8 cellular contexts compared by ENCODE assay signal in the genomic region with DNA sequence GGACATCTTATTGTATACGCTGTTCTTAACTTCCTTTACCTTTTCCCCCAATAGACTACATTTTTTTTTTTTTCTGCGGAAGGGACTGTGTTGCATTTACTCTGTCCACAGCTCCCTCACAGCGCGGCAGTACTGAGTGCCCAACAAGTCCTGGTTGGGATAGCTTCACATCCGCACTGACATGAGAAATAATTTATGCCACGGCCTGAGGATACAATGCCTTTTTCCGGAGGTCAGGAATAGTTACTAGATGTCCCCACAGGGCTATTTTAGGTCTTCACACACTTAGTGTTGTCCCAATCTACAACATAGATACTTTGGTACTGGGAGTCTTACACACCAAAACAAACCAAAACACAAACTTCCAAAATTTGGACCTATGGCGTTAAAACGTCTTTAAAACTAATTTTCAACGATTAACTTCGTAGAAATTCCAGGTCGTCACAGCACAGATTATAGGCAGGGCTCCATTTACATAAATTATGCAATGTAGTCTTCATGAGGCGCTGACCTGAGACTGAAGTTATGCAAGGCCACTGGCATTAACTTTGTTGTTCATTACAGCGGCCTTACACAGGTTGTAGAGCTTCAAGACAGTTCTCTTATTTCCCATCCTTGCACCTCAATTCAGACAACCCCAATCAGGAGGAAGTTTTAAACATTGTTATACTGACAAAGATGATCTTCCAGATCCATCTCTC. TPM values are rescaled to one million over a fixed set of nuclear protein-coding genes. Genes with fewer than 3 reads are reported as not detected.
DNase-seq lines count a peak whose midpoint lies in the region; ATAC-seq and TF ChIP-seq lines count a peak whose summit lies in the region.

No MANE protein-coding gene starts in this region.

- TF ChIP-seq POLR2A in prostate gland (IDR thresholded peaks at IDR 0.05), result no peak

- TF ChIP-seq CTCF in GM12875 (IDR thresholded peaks at IDR 0.05; ENCODE audit: borderline replicate concordance, insufficient read depth, low read depth, low read length) (no peak), fibroblast of villous mesenchyme (IDR thresholded peaks at IDR 0.05; ENCODE audit: insufficient read depth, low read depth, low read length) (no peak), prostate gland (IDR thresholded peaks at IDR 0.05) (no peak)

- H3K36me3 ChIP-seq in prostate gland, result peaks cover 11 to 16% of the 10 kb centered on the region in 2 donors

- H3K4me1 ChIP-seq in prostate gland (replicated peaks), result peaks cover 15% of the 10 kb centered on the region

- intact Hi-C loops in prostate gland (cut with DNase I), result loop anchor here (1.0 to 5.0 kb wide), 2 partner anchors 67 to 192 kb away; a partner anchor contains a TSS

- H3K36me3 Mint-ChIP-seq in T-helper 17 cell (ENCODE audit: low read depth), result peaks cover 4% of the 10 kb centered on the region

- DNase-seq in T-helper 17 cell (no peak), fibroblast of villous mesenchyme (ENCODE audit: low read depth) (peak; percentile 68), prostate gland (ENCODE audit: low spot score) (no peak), NCI-H226 (no peak)
- no peak for DNase-seq in central memory CD4-positive, alpha-beta T cell

- H3K9me3 ChIP-seq in T-helper 17 cell (ENCODE audit: control insufficient read depth, low read length, poor library complexity, severe bottlenecking) (no peaks in the 10 kb centered on the region), prostate gland (no peaks in the 10 kb centered on the region)

- H3K4me1 Mint-ChIP-seq in T-helper 17 cell, result peaks cover 30% of the 10 kb centered on the region

- H3K27me3 ChIP-seq in prostate gland (replicated peaks; ENCODE audit: insufficient read depth), result no peaks in the 10 kb centered on the region

- ATAC-seq in HG03175 (IDR thresholded peaks at IDR 0.05; ENCODE audit: unreplicated experiment) (peak; percentile 0), T-helper 17 cell (no peak)
- no peak for ATAC-seq in activated CD4-positive, CD25-positive, alpha-beta regulatory T cell treated with anti-CD3 and anti-CD28 coated beads, Interleukin-2, amount 50 U/mL, for 24 hours

- H3K4me3 ChIP-seq in GM12875 (ENCODE audit: low read depth, low read length), result peak overlapping the region; percentile 58
- peak overlapping the region; percentile 45 for H3K4me3 ChIP-seq in fibroblast of villous mesenchyme (ENCODE audit: low read depth, low read length)
- peak overlapping the region; percentile 78 to 80 for H3K4me3 ChIP-seq in prostate gland

- H3K27ac Mint-ChIP-seq in T-helper 17 cell, result peak overlapping the region; percentile 95

- peak overlapping the region; percentile 90 for H3K4me3 Mint-ChIP-seq in T-helper 17 cell

- H3K27ac ChIP-seq in prostate gland, result peak overlapping the region; percentile 79 to 85

- no peaks in the 10 kb centered on the region for H3K27me3 Mint-ChIP-seq in T-helper 17 cell

- WGBS in prostate gland, result 50% methylated on average over 14 of the region's 14 CpGs

RNA-seq across cellular contexts. Expression of a gene that starts 1.0 kb away (rescaled TPM):
- total RNA-seq in T-helper 17 cell (100 to 1,000 TPM; 202 to 208 TPM), fibroblast of villous mesenchyme (654 and 959 TPM in 2 replicates), prostate gland (100 to 1,000 TPM; 372 to 624 TPM)

RNA-seq across cellular contexts. Expression of a gene that starts 12.3 kb away (rescaled TPM):
- total RNA-seq in T-helper 17 cell (1 to 10 TPM in 1 of 2 donors, under 1 TPM in 1; 0.42 to 1.9 TPM), fibroblast of villous mesenchyme (under 0.01 and 0.32 TPM in 2 replicates), prostate gland (10 to 100 TPM; 12.2 to 15.9 TPM)
